Comparison of ENCODE assay signal across 27 cellular contexts in the genomic region with DNA sequence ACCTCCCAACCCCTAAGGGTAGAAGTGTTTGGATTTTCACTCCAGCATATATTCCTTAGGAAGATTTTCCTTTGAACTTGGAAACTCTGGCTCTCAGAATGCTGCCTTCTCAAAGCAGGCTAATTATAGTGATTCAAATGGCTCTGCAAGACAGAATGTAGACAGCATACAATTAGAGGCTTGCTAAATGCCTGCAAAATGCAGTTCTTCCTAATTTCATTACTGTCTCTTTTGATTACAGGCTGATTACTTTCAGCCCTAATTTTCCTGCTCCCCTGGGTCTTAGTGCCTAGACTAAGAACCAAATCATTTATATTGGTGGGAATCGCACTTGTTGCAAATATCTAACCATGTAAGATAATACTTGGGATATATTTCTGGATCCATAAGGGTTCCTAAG. TPM values are rescaled to one million over a fixed set of nuclear protein-coding genes. Genes with fewer than 3 reads are reported as not detected.
"Had no signal": no experiment of that assay in that cellular context is flagged by ENCODE, and none has a peak within 500 bp of the region (broad histone marks: within the 10 kb centered on the region; RNA-seq: fewer than 3 reads in every experiment).

No MANE protein-coding gene starts in this region.

- H3K27ac ChIP-seq: adrenal gland, body of pancreas, epithelial cell of prostate, esophagus squamous epithelium, gastroesophageal sphincter, heart right ventricle, hepatocyte had no signal

- H3K4me3 ChIP-seq: adrenal gland, body of pancreas, esophagus squamous epithelium, gastroesophageal sphincter, heart right ventricle, hepatocyte had no signal

- H3K9me3 ChIP-seq: adrenal gland, body of pancreas, esophagus squamous epithelium, gastroesophageal sphincter, heart right ventricle had no signal

- H3K36me3 ChIP-seq: adrenal gland, esophagus squamous epithelium, gastroesophageal sphincter, heart right ventricle had no signal

- H2AFZ ChIP-seq: hepatocyte had no signal

- H3K4me1 ChIP-seq: body of pancreas, gastroesophageal sphincter had no signal

- DNase-seq: activated CD4-positive, alpha-beta memory T cell treated with anti-CD3 and anti-CD28 coated beads, Interleukin-2, amount 10 ng/mL, durations not matched to agents 7 days and 5 days; activated CD4-positive, alpha-beta T cell treated with anti-CD3 and anti-CD28 coated beads for 36 hours; activated CD4-positive, alpha-beta T cell treated with anti-CD3 and anti-CD28 coated beads, Interleukin-2, amount 10 ng/mL, durations not matched to agents 24 days and 14 days; activated CD4-positive, alpha-beta T cell treated with anti-CD3 and anti-CD28 coated beads, Interleukin-2, amount 50 U/mL, for 4 hours; activated CD4-positive, CD25-positive, alpha-beta regulatory T cell; activated CD4-positive, CD25-positive, alpha-beta regulatory T cell treated with anti-CD3 and anti-CD28 coated beads, Interleukin-2, amount 50 U/mL, for 72 hours; activated CD8-positive, alpha-beta memory T cell treated with anti-CD3 and anti-CD28 coated beads for 24 hours; activated effector memory CD4-positive, alpha-beta T cell treated with anti-CD3 and anti-CD28 coated beads, Interleukin-2, amount 50 U/mL, for 16 hours; activated naive CD4-positive, alpha-beta T cell treated with anti-CD3 and anti-CD28 coated beads for 36 hours; activated naive CD8-positive, alpha-beta T cell treated with anti-CD3 and anti-CD28 coated beads for 36 hours; activated naive CD8-positive, alpha-beta T cell treated with anti-CD3 and anti-CD28 coated beads, Interleukin-2, amount 50 U/mL, for 24 hours; activated T-cell treated with anti-CD3 and anti-CD28 coated beads, Interleukin-2, amount 50 U/mL, for 1 hour; activated T-cell treated with anti-CD3 and anti-CD28 coated beads, Interleukin-2, amount 50 U/mL, for 48 hours; adrenal gland; amygdala; aorta; body of pancreas; caudate nucleus; cortex of kidney; effector CD8-positive, alpha-beta T cell; esophagus squamous epithelium; foreskin melanocyte; heart right ventricle; T-helper 2 cell had no signal

- H3K4me2 ChIP-seq: hepatocyte had no signal

- H3K79me2 ChIP-seq: hepatocyte had no signal

- ATAC-seq: activated CD4-positive, alpha-beta T cell treated with anti-CD3 and anti-CD28 coated beads for 36 hours; activated naive CD8-positive, alpha-beta T cell treated with anti-CD3 and anti-CD28 coated beads, Interleukin-2, amount 50 U/mL, for 24 hours; body of pancreas; gastroesophageal sphincter; heart right ventricle had no signal

- H3K27me3 ChIP-seq: adrenal gland, body of pancreas, esophagus squamous epithelium, gastroesophageal sphincter, heart right ventricle, hepatocyte had no signal

RNA-seq across cellular contexts. Expression of a gene that starts 50.8 kb away (rescaled TPM):
- total RNA-seq: activated naive CD4-positive, alpha-beta T cell treated with anti-CD3 and anti-CD28 coated beads for 36 hours; activated naive CD8-positive, alpha-beta T cell treated with anti-CD3 and anti-CD28 coated beads for 36 hours had no signal
